In the genomic region with DNA sequence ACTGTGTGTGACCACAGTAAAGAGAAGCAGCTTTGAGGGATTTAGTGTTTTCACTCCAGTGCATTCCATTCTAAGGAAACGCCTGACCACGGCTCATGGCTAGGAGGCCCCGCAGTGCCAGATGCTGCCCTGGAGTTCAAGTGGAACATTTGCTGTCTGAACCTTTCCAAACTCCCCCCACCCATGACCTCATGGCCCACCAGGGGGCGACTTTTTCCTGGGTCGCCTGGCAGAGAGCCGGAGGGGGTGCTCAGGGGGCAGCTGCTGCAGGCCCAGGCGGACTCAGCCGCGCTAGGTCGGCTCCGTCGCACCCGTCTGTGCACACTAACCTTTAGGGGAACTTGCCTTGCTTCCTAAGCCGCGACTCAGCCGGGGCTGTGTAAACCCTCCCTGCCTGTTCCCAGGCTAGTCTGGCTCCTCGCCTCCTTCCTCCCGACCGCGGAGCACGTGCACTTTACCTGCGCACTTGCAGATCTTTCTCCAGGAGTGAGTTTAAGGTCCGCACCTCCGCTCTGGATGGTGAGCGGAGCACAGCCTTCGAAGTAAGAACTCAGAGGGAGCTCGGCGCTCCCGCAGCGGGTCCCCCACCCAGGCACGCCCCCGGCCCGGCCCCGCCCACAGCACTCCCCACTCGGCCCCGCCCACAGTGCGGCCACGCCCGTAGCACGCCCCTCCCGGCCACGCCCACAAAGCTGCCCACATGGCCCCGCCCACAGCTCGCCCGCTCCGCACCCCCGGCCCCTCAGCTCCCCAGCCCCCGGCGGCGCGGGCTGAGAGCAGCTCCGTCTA, we compare ENCODE assay signal across 8 cellular contexts. TPM values are rescaled to one million over a fixed set of nuclear protein-coding genes. Genes with fewer than 3 reads are reported as not detected.
DNase-seq lines count a peak whose midpoint lies in the region; ATAC-seq, FAIRE-seq and TF ChIP-seq lines count a peak whose summit lies in the region.

OCA2 (minus strand) TSS at position 550 of the 789 bp plus-strand sequence. CDS start 17,441 bp downstream, outside the sequence.

- BruUV-seq in HCT116 (replicated peaks; lab: Mats Ljungman, UMichigan) = no TSS peak
- no TSS peak for BruUV-seq in OCI-LY7 (replicated peaks; lab: Mats Ljungman, UMichigan)

- POLR2A ChIA-PET in HCT116 (lab: Charles Lee) = no interaction called here
- POLR2A ChIA-PET in OCI-LY7 (lab: Charles Lee) = no interaction called here

- H2AFZ ChIP-seq in HCT116 (ENCODE audit: low read depth, low read length, poor library complexity, severe bottlenecking) = no peak within 1 kb of the TSS
- no peak within 1 kb of the TSS for H2AFZ ChIP-seq in OCI-LY7 (ENCODE audit: low read length)

- H3K79me2 ChIP-seq in HCT116 (ENCODE audit: insufficient read depth, low read length) = no peaks in the 10 kb centered on the region
- H3K79me2 ChIP-seq in OCI-LY7 (ENCODE audit: insufficient read depth, low read depth, low read length) = no peaks in the 10 kb centered on the region

- H4K20me1 ChIP-seq in HCT116 (ENCODE audit: insufficient read depth) (no peaks in the 10 kb centered on the region), OCI-LY7 (ENCODE audit: insufficient read depth, low read length) (no peaks in the 10 kb centered on the region)

- H3K36me3 ChIP-seq in HCT116 (ENCODE audit: control insufficient read depth in 1 of 2, insufficient read depth in 2 of 2, low read length in 2 of 2) (no peaks in the 10 kb centered on the region), OCI-LY7 (ENCODE audit: insufficient read depth, low read length) (no peaks in the 10 kb centered on the region), gastrocnemius medialis (no peaks in the 10 kb centered on the region)

- no peak within 1 kb of the TSS for H3K4me3 ChIP-seq in HCT116 (replicated peaks in 1 of 2; ENCODE audit: low read depth in 1 of 2, low read length in 2 of 2)
- H3K4me3 ChIP-seq in OCI-LY7 (ENCODE audit: low read depth, low read length, poor library complexity, severe bottlenecking) = no peak within 1 kb of the TSS
- H3K4me3 ChIP-seq in gastrocnemius medialis = peak within 1 kb of the TSS; percentile 44 to 54 (median 48)

- H3K4me1 ChIP-seq in HCT116 (ENCODE audit: control insufficient read depth in 1 of 2, insufficient read depth in 2 of 2, low read length in 2 of 2) = peaks cover 3 to 9% of the 10 kb centered on the region in 2 experiments; a peak in 3 of 4 replicates
- H3K4me1 ChIP-seq in OCI-LY7 (ENCODE audit: insufficient read depth, low read length, poor library complexity, severe bottlenecking) = peaks cover 3% of the 10 kb centered on the region
- H3K4me1 ChIP-seq in gastrocnemius medialis = peaks cover 6 to 36% of the 10 kb centered on the region in 2 donors

- H3K4me2 ChIP-seq in HCT116 (ENCODE audit: low read length) = no peak within 1 kb of the TSS
- no peak within 1 kb of the TSS for H3K4me2 ChIP-seq in OCI-LY7 (ENCODE audit: low read length)

- TF ChIP-seq CTCF in HCT116 (IDR thresholded peaks at IDR 0.05 in 2 of 3, conservative IDR thresholded peaks at IDR 0.05 in 1 of 3; ENCODE audit: borderline replicate concordance in 1 of 3, insufficient read depth in 1 of 3, low read depth in 2 of 3, low read length in 2 of 3) (peak in 2 of 3 experiments; percentile 14 to 17; a peak in 1 of 6 replicates), OCI-LY7 (conservative IDR thresholded peaks at IDR 0.05; ENCODE audit: low read length) (peak; percentile 56), gastrocnemius medialis (IDR thresholded peaks at IDR 0.05 in 4 of 5, conservative IDR thresholded peaks at IDR 0.05 in 1 of 5) (no peak)

- H3K9ac ChIP-seq in HCT116 (ENCODE audit: low read length) = no peak within 1 kb of the TSS

- TF ChIP-seq RAD21 in HCT116 (IDR thresholded peaks at IDR 0.05; ENCODE audit: low read depth) = no peak

- RAD21 ChIA-PET in HCT116 (lab: Charles Lee; ENCODE audit: low non-redundant PET in 1 of 2, low total read pairs in 2 of 2, uncharacterized antibody in 2 of 2, unreplicated experiment in 2 of 2) = no interaction called here

- H3K27me3 ChIP-seq in HCT116 (ENCODE audit: insufficient read depth, low read length) (no peaks in the 10 kb centered on the region), gastrocnemius medialis (peaks cover 59 to 68% (median 65%) of the 10 kb centered on the region in 3 donors)

- intact Hi-C loops in HCT116 (cut with micrococcal nuclease) = no loop called here
- intact Hi-C loops in OCI-LY7 (cut with micrococcal nuclease; ENCODE audit: unreplicated experiment) = no loop called here
- intact Hi-C loops in cardiac septum (cut with DNase I) = no loop called here
- intact Hi-C loops in gastrocnemius medialis (cut with DNase I; ENCODE audit: low total_unique reads) = no loop called here

- no peak for TF ChIP-seq POLR2A in HCT116 (IDR thresholded peaks at IDR 0.05; ENCODE audit: borderline replicate concordance, extremely low read depth, insufficient read depth, insufficient read length)
- TF ChIP-seq POLR2A in gastrocnemius medialis (IDR thresholded peaks at IDR 0.05) = no peak

- H3K9me3 ChIP-seq in HCT116 (ENCODE audit: control insufficient read depth in 1 of 2, insufficient read depth in 1 of 2, low read depth in 1 of 2, low read length in 2 of 2) (no peaks in the 10 kb centered on the region), OCI-LY7 (ENCODE audit: low read length) (no peaks in the 10 kb centered on the region), gastrocnemius medialis (no peaks in the 10 kb centered on the region)

- DNase-seq in HCT116 (ENCODE audit: low read depth, low spot score) (no peak), OCI-LY7 (ENCODE audit: low spot score) (no peak), activated gamma-delta T cell treated with Interleukin-2 at 50 U/mL for 16 hours (peak; percentile 51), cardiac septum (ENCODE audit: low spot score) (peak; percentile 73), gastrocnemius medialis (peak; percentile 24 to 31), urothelium cell line (ENCODE audit: low spot score) (no peak), NCI-H226 (no peak), SHP77 (lab: John Stamatoyannopoulos, UW) (no peak)

- no peaks in the 10 kb centered on the region for H3K9me2 ChIP-seq in HCT116 (ENCODE audit: insufficient read depth)
- no peaks in the 10 kb centered on the region for H3K9me2 ChIP-seq in OCI-LY7 (ENCODE audit: insufficient read depth, low read length)

- ATAC-seq in HCT116 = peak; percentile 39
- ATAC-seq in gastrocnemius medialis = no peak

- in situ Hi-C loops in gastrocnemius medialis (cut with MboI; ENCODE audit: low sequenced_read_pairs in 4 of 4) = no loop called here

- H3K27ac ChIP-seq in HCT116 (ENCODE audit: low read depth, low read length) = no peak within 1 kb of the TSS
- no peak within 1 kb of the TSS for H3K27ac ChIP-seq in OCI-LY7 (ENCODE audit: low read depth, low read length, poor library complexity, severe bottlenecking)
- H3K27ac ChIP-seq in gastrocnemius medialis = no peak within 1 kb of the TSS

- CTCF ChIA-PET in HCT116 (lab: Charles Lee) = interaction anchor here (0.7 kb wide), 1 partner anchor 9 kb away, joined by 4 read pairs; no protein-coding TSS in a partner anchor
- CTCF ChIA-PET in OCI-LY7 (lab: Charles Lee; ENCODE audit: unreplicated experiment) = no interaction called here

- no peak for FAIRE-seq in urothelium cell line (lab: Jason Lieb, UNC)

TF ChIP-seq in HCT116, 20 proteins besides CTCF, POLR2A, EP300 and RAD21:
- TF ChIP-seq JUND (IDR thresholded peaks at IDR 0.05) = no peak
- TF ChIP-seq, protein P1, sequence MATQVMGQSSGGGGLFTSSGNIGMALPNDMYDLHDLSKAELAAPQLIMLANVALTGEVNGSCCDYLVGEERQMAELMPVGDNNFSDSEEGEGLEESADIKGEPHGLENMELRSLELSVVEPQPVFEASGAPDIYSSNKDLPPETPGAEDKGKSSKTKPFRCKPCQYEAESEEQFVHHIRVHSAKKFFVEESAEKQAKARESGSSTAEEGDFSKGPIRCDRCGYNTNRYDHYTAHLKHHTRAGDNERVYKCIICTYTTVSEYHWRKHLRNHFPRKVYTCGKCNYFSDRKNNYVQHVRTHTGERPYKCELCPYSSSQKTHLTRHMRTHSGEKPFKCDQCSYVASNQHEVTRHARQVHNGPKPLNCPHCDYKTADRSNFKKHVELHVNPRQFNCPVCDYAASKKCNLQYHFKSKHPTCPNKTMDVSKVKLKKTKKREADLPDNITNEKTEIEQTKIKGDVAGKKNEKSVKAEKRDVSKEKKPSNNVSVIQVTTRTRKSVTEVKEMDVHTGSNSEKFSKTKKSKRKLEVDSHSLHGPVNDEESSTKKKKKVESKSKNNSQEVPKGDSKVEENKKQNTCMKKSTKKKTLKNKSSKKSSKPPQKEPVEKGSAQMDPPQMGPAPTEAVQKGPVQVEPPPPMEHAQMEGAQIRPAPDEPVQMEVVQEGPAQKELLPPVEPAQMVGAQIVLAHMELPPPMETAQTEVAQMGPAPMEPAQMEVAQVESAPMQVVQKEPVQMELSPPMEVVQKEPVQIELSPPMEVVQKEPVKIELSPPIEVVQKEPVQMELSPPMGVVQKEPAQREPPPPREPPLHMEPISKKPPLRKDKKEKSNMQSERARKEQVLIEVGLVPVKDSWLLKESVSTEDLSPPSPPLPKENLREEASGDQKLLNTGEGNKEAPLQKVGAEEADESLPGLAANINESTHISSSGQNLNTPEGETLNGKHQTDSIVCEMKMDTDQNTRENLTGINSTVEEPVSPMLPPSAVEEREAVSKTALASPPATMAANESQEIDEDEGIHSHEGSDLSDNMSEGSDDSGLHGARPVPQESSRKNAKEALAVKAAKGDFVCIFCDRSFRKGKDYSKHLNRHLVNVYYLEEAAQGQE (IDR thresholded peaks at IDR 0.05; ENCODE audit: low read depth) = no peak

RNA-seq across cellular contexts. Expression of gene OCA2, which starts in this region (rescaled TPM):
- total RNA-seq in HCT116 (2021; ENCODE audit: unreplicated experiment) (not detected), OCI-LY7 (2022) (not detected in 2 replicates), cardiac septum (not detected), gastrocnemius medialis (under 1 TPM in 3 of 4 donors, not detected in 1; 0.16 to 0.63 (median 0.41) TPM)
- not detected in 2 replicates for polyA plus RNA-seq in HCT116 (2012)
- not detected in 2 replicates for total RNA-seq in OCI-LY7 (2014; rRNA removed; shearing (Covaris generic))

Comparison
In these comparisons a context has a peak if more than half of its experiments do, and no peak if none do; other contexts are left out.
1. Peak in ATAC-seq in HCT116; RNA of the gene not detected or under 1 TPM.
2. Peak in DNase-seq in cardiac septum; RNA of the gene not detected or under 1 TPM.
3. Peak in DNase-seq and H3K4me3 ChIP-seq in gastrocnemius medialis; RNA of the gene not detected or under 1 TPM.
4. CTCF ChIP-seq: peak in HCT116 (2 of 3) and OCI-LY7 (single experiment); none in gastrocnemius medialis (0 of 5).